ENCODE assay signal across 8 cellular contexts in genomic region chr19:10419200-10419645, GRCh38. TPM values are rescaled to one million over a fixed set of nuclear protein-coding genes. Genes with fewer than 3 reads are reported as not detected.
DNase-seq lines count a peak whose midpoint lies in the region; ATAC-seq, FAIRE-seq and TF ChIP-seq lines count a peak whose summit lies in the region.

No MANE protein-coding gene starts in this region.

- TF ChIP-seq POLR2A in A549 (IDR thresholded peaks at IDR 0.05; ENCODE audit: low read length), result no peak

- WGBS in A549 (ENCODE audit: missing lambda C conversion rate), result 0% methylated on average over 6 of the region's 40 CpGs
- WGBS in iPS DF 6.9 (ENCODE audit: insufficient coverage, insufficient read length), result no CpG with 5 or more reads among the region's 40 CpGs

- no peak for TF ChIP-seq EP300 in A549 (IDR thresholded peaks at IDR 0.05)

- H3K4me1 Mint-ChIP-seq in activated CD4-positive, alpha-beta memory T cell treated with anti-CD3 and anti-CD28 coated beads for 36 hours (ENCODE audit: low read depth), result peaks cover 54% of the 10 kb centered on the region
- peaks cover 8% of the 10 kb centered on the region for H3K4me1 Mint-ChIP-seq in progenitor cell of endocrine pancreas (ENCODE audit: low read depth)

- H3K9me3 ChIP-seq in A549 (0 out of 3 replicates have a peak, but pooled peaks cover 4% of the 10 kb centered on the region), iPS DF 6.9 (ENCODE audit: control insufficient read depth, insufficient read depth, low read length) (no peaks in the 10 kb centered on the region)

- H3K9me3 Mint-ChIP-seq in activated CD4-positive, alpha-beta memory T cell treated with anti-CD3 and anti-CD28 coated beads for 36 hours, result no peaks in the 10 kb centered on the region
- no peaks in the 10 kb centered on the region for H3K9me3 Mint-ChIP-seq in progenitor cell of endocrine pancreas (ENCODE audit: low read depth)

- no peak for FAIRE-seq in A549 (lab: Jason Lieb, UNC)

- TF ChIP-seq CTCF in A549 (IDR thresholded peaks at IDR 0.05) (no peak), GM12864 (IDR thresholded peaks at IDR 0.05; ENCODE audit: low read depth, low read length, missing control alignments) (no peak), progenitor cell of endocrine pancreas (IDR thresholded peaks at IDR 0.05; ENCODE audit: unreplicated experiment) (no peak)

- POLR2A ChIA-PET in A549 (lab: Yijun Ruan, JAX), result no interaction called here
- POLR2A ChIA-PET in activated CD4-positive, alpha-beta memory T cell treated with anti-CD3 and anti-CD28 coated beads for 36 hours (lab: Charles Lee), result interaction anchor here (0.6 to 2.4 kb wide), 2 partner anchors 9 to 11 kb away, joined by 3 to 9 read pairs; no protein-coding TSS in a partner anchor

- H3K4me3 ChIP-seq in A549 (peak overlapping the region; percentile 52), GM12864 (ENCODE audit: low read depth, low read length) (peak overlapping the region; percentile 56), iPS DF 6.9 (ENCODE audit: low read length) (peak overlapping the region; percentile 56; the same call in 1 of the 2 replicates)

- DNase-seq in A549 (ENCODE audit: low read depth in 1 of 2, low spot score in 1 of 2) (peak in 1 of 2 experiments; percentile 50), GM12864 (ENCODE audit: low read depth) (no peak), iPS DF 6.9 (ENCODE audit: low read depth, low spot score) (no peak), islet precursor cell (no peak), NCI-H146 (lab: John Stamatoyannopoulos, UW) (no peak), progenitor cell of endocrine pancreas (ENCODE audit: low spot score, unreplicated experiment) (no peak), NCI-H510A (lab: John Stamatoyannopoulos, UW) (no peak)
- DNase-seq in activated CD4-positive, alpha-beta memory T cell treated with anti-CD3 and anti-CD28 coated beads for 36 hours, result no peak

- H3K4me2 ChIP-seq in A549, result peak overlapping the region; percentile 95

- intact Hi-C loops in activated CD4-positive, alpha-beta memory T cell treated with anti-CD3 and anti-CD28 coated beads for 36 hours (cut with micrococcal nuclease), result loop anchor here (1.0 kb wide), 1 partner anchor 17 kb away; no protein-coding TSS in a partner anchor

- H3K4me1 ChIP-seq in A549 (peaks cover 30% of the 10 kb centered on the region), iPS DF 6.9 (ENCODE audit: control insufficient read depth, insufficient read depth, low read length) (peaks cover 11% of the 10 kb centered on the region)

- peaks cover 49% of the 10 kb centered on the region for H3K27me3 Mint-ChIP-seq in activated CD4-positive, alpha-beta memory T cell treated with anti-CD3 and anti-CD28 coated beads for 36 hours
- H3K27me3 Mint-ChIP-seq in progenitor cell of endocrine pancreas, result peaks cover 80% of the 10 kb centered on the region

- peak overlapping the region; percentile 71 for H3K4me3 Mint-ChIP-seq in activated CD4-positive, alpha-beta memory T cell treated with anti-CD3 and anti-CD28 coated beads for 36 hours
- no peak overlapping the region for H3K4me3 Mint-ChIP-seq in progenitor cell of endocrine pancreas (ENCODE audit: low read depth)

- peak overlapping the region; percentile 65 to 86 for H3K27ac ChIP-seq in A549
- no peak overlapping the region for H3K27ac ChIP-seq in iPS DF 6.9 (ENCODE audit: low read length)

- ATAC-seq in A549, result peak; percentile 2 to 23; a peak in 3 of 6 replicates

- H3K27ac Mint-ChIP-seq in activated CD4-positive, alpha-beta memory T cell treated with anti-CD3 and anti-CD28 coated beads for 36 hours, result peak overlapping the region; percentile 47
- no peak overlapping the region for H3K27ac Mint-ChIP-seq in progenitor cell of endocrine pancreas

- peaks cover 3% of the 10 kb centered on the region for H3K36me3 Mint-ChIP-seq in activated CD4-positive, alpha-beta memory T cell treated with anti-CD3 and anti-CD28 coated beads for 36 hours
- no peaks in the 10 kb centered on the region for H3K36me3 Mint-ChIP-seq in progenitor cell of endocrine pancreas (ENCODE audit: insufficient read depth)

- CTCF ChIA-PET in A549 (lab: Yijun Ruan, JAX), result interaction anchor here (1.0 kb wide), 1 partner anchor 231 kb away, joined by 3 read pairs; no protein-coding TSS in a partner anchor
- CTCF ChIA-PET in activated CD4-positive, alpha-beta memory T cell treated with anti-CD3 and anti-CD28 coated beads for 36 hours (lab: Charles Lee), result interaction anchor here (20.8 to 27.2 kb wide), 2 partner anchors 6 to 10 kb away, joined by 836 read pairs; partner anchors contain the start of genes CDC37 and PDE4A

- TF ChIP-seq RAD21 in A549 (conservative IDR thresholded peaks at IDR 0.05 in 1 of 2, IDR thresholded peaks at IDR 0.05 in 1 of 2), result no peak

- H3K27me3 ChIP-seq in iPS DF 6.9 (ENCODE audit: control insufficient read depth, insufficient read depth, low read length), result peaks cover 37% of the 10 kb centered on the region

- no peaks in the 10 kb centered on the region for H3K36me3 ChIP-seq in iPS DF 6.9 (ENCODE audit: control insufficient read depth, insufficient read depth, low read length)

TF ChIP-seq in A549, 52 proteins besides CTCF, POLR2A, EP300 and RAD21:
- TF ChIP-seq GATA3 (IDR thresholded peaks at IDR 0.05; ENCODE audit: borderline replicate concordance), result no peak
- TF ChIP-seq NR3C1 (IDR thresholded peaks at IDR 0.05), result no peak
- no peak for TF ChIP-seq CHD4 (IDR thresholded peaks at IDR 0.05; ENCODE audit: borderline replicate concordance)
- TF ChIP-seq FOSL2 (IDR thresholded peaks at IDR 0.05), result no peak
- peak; percentile 66 for TF ChIP-seq FOSL2 (CRISPR knock-in tag; IDR thresholded peaks at IDR 0.05)
TF ChIP-seq in A549: peak in this region for 1.

RNA-seq across cellular contexts. Expression of gene PDE4A, which starts 1.1 kb away (rescaled TPM):
- polyA plus RNA-seq in A549 (2011; rRNA removed) (1.2 and 2.2 TPM in 2 replicates), A549 (2017; fragmentation: RNase III; extraction: RNeasy Plus Mini Kit Qiagen cat#74134 plus additional on column Dnase treatment) (3.7 to 3.9 TPM (median 3.9 TPM) in 3 replicates)
- polyA plus RNA-seq in A549 (2012; cell fraction: cytosol; rRNA removed), result 2.4 and 3.5 TPM in 2 replicates
- 4.6 and 5.4 TPM in 2 replicates for polyA plus RNA-seq in A549 (2012; cell fraction: nucleus; rRNA removed)
- polyA minus RNA-seq in A549 (2011; rRNA and poly(A)+ RNA removed), result 5.6 and 7.0 TPM in 2 replicates
- total RNA-seq in activated CD4-positive, alpha-beta memory T cell treated with anti-CD3 and anti-CD28 coated beads for 36 hours, result 10 to 100 TPM; 15.7 to 17.5 TPM
- 0.72 and 0.87 TPM in 2 replicates for total RNA-seq in progenitor cell of endocrine pancreas

RNA-seq across cellular contexts. Expression of gene CDC37, which starts 15.9 kb away (rescaled TPM):
- polyA plus RNA-seq in A549 (2011; rRNA removed), result 125 and 152 TPM in 2 replicates
- 336 and 384 TPM in 2 replicates for polyA plus RNA-seq in A549 (2012; cell fraction: cytosol; rRNA removed)
- 630 and 656 TPM in 2 replicates for polyA plus RNA-seq in A549 (2012; cell fraction: nucleus; rRNA removed)
- polyA plus RNA-seq in A549 (2017; fragmentation: RNase III; extraction: RNeasy Plus Mini Kit Qiagen cat#74134 plus additional on column Dnase treatment), result 214 to 236 TPM (median 220 TPM) in 3 replicates
- polyA minus RNA-seq in A549 (2011; rRNA and poly(A)+ RNA removed), result 57.2 and 58.2 TPM in 2 replicates
- total RNA-seq in activated CD4-positive, alpha-beta memory T cell treated with anti-CD3 and anti-CD28 coated beads for 36 hours, result 100 to 1,000 TPM; 189 to 207 TPM
- total RNA-seq in progenitor cell of endocrine pancreas, result 148 and 149 TPM in 2 replicates

RNA-seq across cellular contexts. Expression of gene TYK2, which starts 38.9 kb away (rescaled TPM):
- polyA plus RNA-seq in A549 (2011; rRNA removed) (17.0 and 41.4 TPM in 2 replicates), A549 (2017; fragmentation: RNase III; extraction: RNeasy Plus Mini Kit Qiagen cat#74134 plus additional on column Dnase treatment) (51.9 to 65.6 TPM (median 57.1 TPM) in 3 replicates)
- polyA plus RNA-seq in A549 (2012; cell fraction: cytosol; rRNA removed), result 45.6 and 49.9 TPM in 2 replicates
- 275 and 321 TPM in 2 replicates for polyA plus RNA-seq in A549 (2012; cell fraction: nucleus; rRNA removed)
- 29.5 and 37.4 TPM in 2 replicates for polyA minus RNA-seq in A549 (2011; rRNA and poly(A)+ RNA removed)
- total RNA-seq in activated CD4-positive, alpha-beta memory T cell treated with anti-CD3 and anti-CD28 coated beads for 36 hours, result 100 to 1,000 TPM; 168 to 186 TPM
- total RNA-seq in progenitor cell of endocrine pancreas, result 147 and 148 TPM in 2 replicates
